11 cellular contexts compared by ENCODE assay signal in the genomic region with DNA sequence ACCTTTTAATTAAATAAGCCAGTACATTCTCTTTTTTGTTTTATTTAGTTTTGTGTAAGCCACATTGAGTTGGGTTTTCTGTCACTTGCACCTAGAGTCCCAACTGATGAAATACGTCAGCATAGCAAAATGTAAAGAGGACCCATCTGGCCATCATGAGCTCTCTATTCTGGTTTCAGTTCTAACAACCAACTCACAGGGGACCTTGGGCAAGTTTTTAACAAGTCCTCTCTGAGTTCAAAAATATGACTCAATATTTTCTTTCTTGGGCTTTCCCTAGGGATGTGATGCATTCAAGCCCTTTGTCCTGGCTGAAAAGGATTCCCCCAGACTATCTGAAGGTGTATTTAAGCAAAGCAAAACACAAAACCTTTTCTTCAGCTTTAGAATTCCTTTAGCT. TPM values are rescaled to one million over a fixed set of nuclear protein-coding genes. Genes with fewer than 3 reads are reported as not detected.
DNase-seq lines count a peak whose midpoint lies in the region; ATAC-seq and TF ChIP-seq lines count a peak whose summit lies in the region.
"Had no signal": no experiment of that assay in that cellular context is flagged by ENCODE, and none has a peak within 500 bp of the region (broad histone marks: within the 10 kb centered on the region; RNA-seq: fewer than 3 reads in every experiment).

No MANE protein-coding gene starts in this region.

- H3K9me3 ChIP-seq in tibial nerve: peaks cover 0 to 3% (median 0%) of the 10 kb centered on the region in 4 donors
- H3K9me3 ChIP-seq: colonic mucosa had no signal

- no peaks in the 10 kb centered on the region for H3K36me3 ChIP-seq in tibial nerve
- H3K36me3 ChIP-seq: colonic mucosa, tibial artery had no signal

- no peak for TF ChIP-seq CTCF in tibial nerve (IDR thresholded peaks at IDR 0.05)

- H3K27ac ChIP-seq in tibial nerve: no peak overlapping the region
- H3K27ac ChIP-seq: colonic mucosa, tibial artery had no signal

- H3K4me3 ChIP-seq in skeletal muscle cell (ENCODE audit: low read depth, low read length) (no peak overlapping the region), tibial nerve (no peak overlapping the region)
- H3K4me3 ChIP-seq: colonic mucosa, tibial artery had no signal

- H3K27me3 ChIP-seq in tibial nerve: no peaks in the 10 kb centered on the region
- H3K27me3 ChIP-seq: colonic mucosa, tibial artery had no signal

- DNase-seq in skeletal muscle cell (ENCODE audit: low read depth) (peak; percentile 8), tibial nerve (ENCODE audit: low spot score in 2 of 2) (no peak), ecto neural progenitor cell (ENCODE audit: low spot score) (no peak), NCI-H1694 treated with DMSO at 0.1 percent for 48 hours (lab: John Stamatoyannopoulos, UW) (no peak)
- DNase-seq: colonic mucosa, hippocampal formation, NCI-H446 treated with DMSO at 0.1 percent for 48 hours, tibial artery had no signal

- TF ChIP-seq EP300 in tibial nerve (IDR thresholded peaks at IDR 0.05): no peak

- no peaks in the 10 kb centered on the region for H3K4me1 ChIP-seq in tibial nerve
- H3K4me1 ChIP-seq: colonic mucosa, tibial artery had no signal

- no peak for TF ChIP-seq POLR2A in tibial nerve (IDR thresholded peaks at IDR 0.05)

- WGBS in tibial nerve, 2 donors: 79 to 88% methylated on average over 1 of the region's 1 CpG

- ATAC-seq in GM18907 (IDR thresholded peaks at IDR 0.05; ENCODE audit: unreplicated experiment): peak; percentile 96
- ATAC-seq in GM21717 (IDR thresholded peaks at IDR 0.05; ENCODE audit: unreplicated experiment): peak; percentile 91
- ATAC-seq in HG03280 (IDR thresholded peaks at IDR 0.05; ENCODE audit: unreplicated experiment): peak; percentile 92

RNA-seq across cellular contexts. Expression of gene PLCH1, which starts 32.9 kb away (rescaled TPM):
- 1 to 10 TPM; 1.4 to 7.0 (median 2.0) TPM for total RNA-seq in tibial nerve
